In genomic region chr13:44686478-44687071, GRCh38 we compare ENCODE assay signal across 2 cellular contexts.
TF ChIP-seq lines count a peak whose summit lies in the region.

No MANE protein-coding gene starts in this region.

TF ChIP-seq in IMR-90, 13 proteins besides CTCF, POLR2A, EP300 and RAD21:
- TF ChIP-seq MXI1 (IDR thresholded peaks at IDR 0.05; ENCODE audit: borderline replicate concordance, low read depth, low read length) (no peak), MAZ (IDR thresholded peaks at IDR 0.05; ENCODE audit: borderline replicate concordance, low read depth, low read length) (no peak), NFE2L2 (IDR thresholded peaks at IDR 0.05; ENCODE audit: low read depth, low read length) (no peak), CHD1 (IDR thresholded peaks at IDR 0.05; ENCODE audit: low read depth, low read length) (no peak), MAFK (IDR thresholded peaks at IDR 0.05; ENCODE audit: low read depth, low read length) (no peak), FOS (IDR thresholded peaks at IDR 0.05; ENCODE audit: low read depth, low read length) (no peak), SMC3 (IDR thresholded peaks at IDR 0.05; ENCODE audit: low read depth, low read length) (no peak), CEBPB (IDR thresholded peaks at IDR 0.05; ENCODE audit: low read depth, low read length) (no peak), BHLHE40 (IDR thresholded peaks at IDR 0.05; ENCODE audit: low read depth, low read length) (no peak), USF2 (IDR thresholded peaks at IDR 0.05; ENCODE audit: low read depth, low read length) (no peak), ELK1 (IDR thresholded peaks at IDR 0.05; ENCODE audit: borderline replicate concordance, low read depth, low read length) (no peak), RCOR1 (IDR thresholded peaks at IDR 0.05; ENCODE audit: insufficient replicate concordance, low read length) (no peak), RFX5 (IDR thresholded peaks at IDR 0.05; ENCODE audit: low read depth, low read length) (no peak)

TF ChIP-seq in HEK293T, 16 proteins besides CTCF, POLR2A, EP300 and RAD21:
- TF ChIP-seq SP1 (IDR thresholded peaks at IDR 0.05) (no peak), HDGF (IDR thresholded peaks at IDR 0.05; ENCODE audit: borderline replicate concordance) (no peak), FOXM1 (IDR thresholded peaks at IDR 0.05; ENCODE audit: borderline replicate concordance) (no peak), ZNF384 (IDR thresholded peaks at IDR 0.05) (no peak), L3MBTL2 (conservative IDR thresholded peaks at IDR 0.05) (no peak), FOXK2 (IDR thresholded peaks at IDR 0.05) (no peak), ARNT (IDR thresholded peaks at IDR 0.05) (no peak), PKNOX1 (IDR thresholded peaks at IDR 0.05) (no peak), NFRKB (IDR thresholded peaks at IDR 0.05) (no peak), ELF4 (IDR thresholded peaks at IDR 0.05) (no peak), BHLHE40 (IDR thresholded peaks at IDR 0.05; ENCODE audit: borderline replicate concordance) (no peak), SUZ12 (IDR thresholded peaks at IDR 0.05) (no peak), FOXA1 (IDR thresholded peaks at IDR 0.05) (no peak), TARDBP (IDR thresholded peaks at IDR 0.05) (no peak), LEF1 (IDR thresholded peaks at IDR 0.05; ENCODE audit: borderline replicate concordance) (no peak), CTBP1 (IDR thresholded peaks at IDR 0.05; ENCODE audit: borderline replicate concordance) (no peak)
